In genomic region chr22:44287121-44287693, GRCh38 we compare ENCODE assay signal across 36 cellular contexts. TPM values are rescaled to one million over a fixed set of nuclear protein-coding genes. Genes with fewer than 3 reads are reported as not detected.
"Had no signal": no experiment of that assay in that cellular context is flagged by ENCODE, and none has a peak within 500 bp of the region (broad histone marks: within the 10 kb centered on the region; RNA-seq: fewer than 3 reads in every experiment).

No MANE protein-coding gene starts in this region.

- H3K4me3 ChIP-seq: ascending aorta, cardiac muscle cell, colonic mucosa, gastrocnemius medialis, left lung, lower lobe of right lung, ovary, stomach, suprapubic skin, tibial artery, upper lobe of right lung had no signal

- ATAC-seq: activated CD4-positive, CD25-positive, alpha-beta regulatory T cell treated with anti-CD3 and anti-CD28 coated beads, Interleukin-2, amount 50 U/mL, for 24 hours; gastrocnemius medialis; left lung; lower lobe of right lung; natural killer cell treated with Interleukin-12 subunit alpha and Interleukin-12 subunit beta and Interleukin-15 and Interleukin-18, amount 100 ng/mL, for 72 hours; stimulated activated naive B cell treated with anti-CD40 and anti-IgM and Interleukin-4, amounts not matched to agents 10 μg/mL and 1 μg/mL and 100 μg/mL, for 72 hours; upper lobe of right lung had no signal

- H3K4me1 ChIP-seq: ascending aorta, colonic mucosa, gastrocnemius medialis, left lung, lower lobe of right lung, stomach, suprapubic skin, tibial artery, upper lobe of right lung had no signal

- H3K9me3 ChIP-seq: ascending aorta, colonic mucosa, gastrocnemius medialis, left lung, lower lobe of right lung, ovary, stomach, suprapubic skin, tibial artery, upper lobe of right lung had no signal

- DNase-seq: activated CD4-positive, alpha-beta memory T cell treated with anti-CD3 and anti-CD28 coated beads for 36 hours; activated CD4-positive, alpha-beta T cell treated with anti-CD3 and anti-CD28 coated beads for 48 hours; activated CD8-positive, alpha-beta memory T cell treated with anti-CD3 and anti-CD28 coated beads, Interleukin-2, amount 50 U/mL, for 4 hours; activated gamma-delta T cell; activated naive CD4-positive, alpha-beta T cell treated with anti-CD3 and anti-CD28 coated beads, Interleukin-2, amount 10 ng/mL, durations not matched to agents 7 days and 5 days; activated naive CD8-positive, alpha-beta T cell treated with anti-CD3 and anti-CD28 coated beads, Interleukin-2, amount 10 ng/mL, durations not matched to agents 7 days and 5 days; activated T-cell treated with anti-CD3 and anti-CD28 coated beads, Interleukin-2, amount 50 U/mL, for 1 hour; cerebellar nuclear complex; colonic mucosa; effector CD8-positive, alpha-beta T cell; gastrocnemius medialis; glutamatergic neuron; lower lobe of right lung; mesendoderm; ovary; stimulated activated CD4-positive, alpha-beta T cell treated with anti-CD3 and anti-CD28 coated beads, Interleukin-15, amount 100 ng/mL, for 24 hours; stimulated activated CD4-positive, alpha-beta T cell treated with anti-CD3 and anti-CD28 coated beads, Interleukin-2, amount 100 ng/mL, for 24 hours; stimulated activated naive B cell treated with anti-CD40 and anti-IgM and Interleukin-4, amounts not matched to agents 10 μg/mL and 1 μg/mL and 100 μg/mL, for 72 hours; stomach; T-helper 9 cell; tibial artery; upper lobe of right lung had no signal

- H3K36me3 ChIP-seq: ascending aorta, cardiac muscle cell, colonic mucosa, gastrocnemius medialis, left lung, lower lobe of right lung, ovary, stomach, suprapubic skin, tibial artery, upper lobe of right lung had no signal

- H3K27me3 ChIP-seq: ascending aorta, cardiac muscle cell, colonic mucosa, ovary had no signal

- H3K27ac ChIP-seq: ascending aorta, cardiac muscle cell, colonic mucosa, epithelial cell of prostate, gastrocnemius medialis, left lung, lower lobe of right lung, ovary, stomach, suprapubic skin, tibial artery, upper lobe of right lung, VCaP had no signal

- FAIRE-seq: endometrium, islet of Langerhans, TTC549 had no signal

RNA-seq across cellular contexts. Expression of gene SHISAL1, which starts 25.5 kb away (rescaled TPM):
- total RNA-seq: activated CD4-positive, alpha-beta memory T cell treated with anti-CD3 and anti-CD28 coated beads for 36 hours; activated CD8-positive, alpha-beta memory T cell treated with anti-CD3 and anti-CD28 coated beads for 36 hours; activated naive CD8-positive, alpha-beta T cell treated with anti-CD3 and anti-CD28 coated beads, Interleukin-2, amount 10 ng/mL, durations not matched to agents 7 days and 5 days; activated T-helper 1 cell treated with anti-CD3 and anti-CD28 coated beads, Interleukin-12 subunit alpha, Interleukin-12 subunit beta, Interleukin-2, Interleukin-4 antibody, amounts not matched to agents 30 ng/mL and 10 ng/mL and 1 ng/mL, durations not matched to agents 14 hours and 24 hours and 36 hours; mononuclear cell; natural killer cell treated with Interleukin-12 subunit alpha and Interleukin-12 subunit beta and Interleukin-15 and Interleukin-18, amount 100 ng/mL, for 72 hours had no signal
